1 cellular context compared by ENCODE assay signal in the genomic region with DNA sequence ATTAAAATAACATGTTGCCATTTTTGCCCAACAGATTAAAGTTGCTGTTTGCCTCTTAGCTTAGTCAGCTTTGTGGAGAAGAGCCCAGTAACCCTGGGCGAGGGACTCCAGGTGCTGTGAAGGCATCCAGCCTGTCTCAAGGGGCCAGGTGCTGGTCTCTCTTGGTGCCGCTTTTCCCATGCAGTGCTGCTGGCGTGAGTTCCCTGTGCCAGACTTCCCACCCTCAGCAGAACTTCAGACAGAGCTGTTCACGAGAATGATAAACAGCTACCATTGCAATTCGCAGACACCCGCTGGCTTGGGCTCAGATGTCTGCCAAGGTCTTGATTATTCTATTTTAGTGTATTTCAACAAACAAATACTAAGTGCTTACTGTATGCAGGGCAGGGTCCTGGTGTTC.
TF ChIP-seq lines count a peak whose summit lies in the region.

No MANE protein-coding gene starts in this region.

TF ChIP-seq in GM23338, 12 proteins besides CTCF, POLR2A, EP300 and RAD21:
- no peak for TF ChIP-seq ZNF114 (CRISPR knock-in tag; IDR thresholded peaks at IDR 0.05)
- no peak for TF ChIP-seq ZNF331 (CRISPR knock-in tag; IDR thresholded peaks at IDR 0.05; ENCODE audit: low read depth)
- no peak for TF ChIP-seq JUNB (IDR thresholded peaks at IDR 0.05; ENCODE audit: unreplicated experiment)
- TF ChIP-seq POLR2AphosphoS5 (IDR thresholded peaks at IDR 0.05; ENCODE audit: low read depth): no peak
- TF ChIP-seq EZH2 (IDR thresholded peaks at IDR 0.05; ENCODE audit: low read depth, unreplicated experiment): no peak
- TF ChIP-seq, protein P1, sequence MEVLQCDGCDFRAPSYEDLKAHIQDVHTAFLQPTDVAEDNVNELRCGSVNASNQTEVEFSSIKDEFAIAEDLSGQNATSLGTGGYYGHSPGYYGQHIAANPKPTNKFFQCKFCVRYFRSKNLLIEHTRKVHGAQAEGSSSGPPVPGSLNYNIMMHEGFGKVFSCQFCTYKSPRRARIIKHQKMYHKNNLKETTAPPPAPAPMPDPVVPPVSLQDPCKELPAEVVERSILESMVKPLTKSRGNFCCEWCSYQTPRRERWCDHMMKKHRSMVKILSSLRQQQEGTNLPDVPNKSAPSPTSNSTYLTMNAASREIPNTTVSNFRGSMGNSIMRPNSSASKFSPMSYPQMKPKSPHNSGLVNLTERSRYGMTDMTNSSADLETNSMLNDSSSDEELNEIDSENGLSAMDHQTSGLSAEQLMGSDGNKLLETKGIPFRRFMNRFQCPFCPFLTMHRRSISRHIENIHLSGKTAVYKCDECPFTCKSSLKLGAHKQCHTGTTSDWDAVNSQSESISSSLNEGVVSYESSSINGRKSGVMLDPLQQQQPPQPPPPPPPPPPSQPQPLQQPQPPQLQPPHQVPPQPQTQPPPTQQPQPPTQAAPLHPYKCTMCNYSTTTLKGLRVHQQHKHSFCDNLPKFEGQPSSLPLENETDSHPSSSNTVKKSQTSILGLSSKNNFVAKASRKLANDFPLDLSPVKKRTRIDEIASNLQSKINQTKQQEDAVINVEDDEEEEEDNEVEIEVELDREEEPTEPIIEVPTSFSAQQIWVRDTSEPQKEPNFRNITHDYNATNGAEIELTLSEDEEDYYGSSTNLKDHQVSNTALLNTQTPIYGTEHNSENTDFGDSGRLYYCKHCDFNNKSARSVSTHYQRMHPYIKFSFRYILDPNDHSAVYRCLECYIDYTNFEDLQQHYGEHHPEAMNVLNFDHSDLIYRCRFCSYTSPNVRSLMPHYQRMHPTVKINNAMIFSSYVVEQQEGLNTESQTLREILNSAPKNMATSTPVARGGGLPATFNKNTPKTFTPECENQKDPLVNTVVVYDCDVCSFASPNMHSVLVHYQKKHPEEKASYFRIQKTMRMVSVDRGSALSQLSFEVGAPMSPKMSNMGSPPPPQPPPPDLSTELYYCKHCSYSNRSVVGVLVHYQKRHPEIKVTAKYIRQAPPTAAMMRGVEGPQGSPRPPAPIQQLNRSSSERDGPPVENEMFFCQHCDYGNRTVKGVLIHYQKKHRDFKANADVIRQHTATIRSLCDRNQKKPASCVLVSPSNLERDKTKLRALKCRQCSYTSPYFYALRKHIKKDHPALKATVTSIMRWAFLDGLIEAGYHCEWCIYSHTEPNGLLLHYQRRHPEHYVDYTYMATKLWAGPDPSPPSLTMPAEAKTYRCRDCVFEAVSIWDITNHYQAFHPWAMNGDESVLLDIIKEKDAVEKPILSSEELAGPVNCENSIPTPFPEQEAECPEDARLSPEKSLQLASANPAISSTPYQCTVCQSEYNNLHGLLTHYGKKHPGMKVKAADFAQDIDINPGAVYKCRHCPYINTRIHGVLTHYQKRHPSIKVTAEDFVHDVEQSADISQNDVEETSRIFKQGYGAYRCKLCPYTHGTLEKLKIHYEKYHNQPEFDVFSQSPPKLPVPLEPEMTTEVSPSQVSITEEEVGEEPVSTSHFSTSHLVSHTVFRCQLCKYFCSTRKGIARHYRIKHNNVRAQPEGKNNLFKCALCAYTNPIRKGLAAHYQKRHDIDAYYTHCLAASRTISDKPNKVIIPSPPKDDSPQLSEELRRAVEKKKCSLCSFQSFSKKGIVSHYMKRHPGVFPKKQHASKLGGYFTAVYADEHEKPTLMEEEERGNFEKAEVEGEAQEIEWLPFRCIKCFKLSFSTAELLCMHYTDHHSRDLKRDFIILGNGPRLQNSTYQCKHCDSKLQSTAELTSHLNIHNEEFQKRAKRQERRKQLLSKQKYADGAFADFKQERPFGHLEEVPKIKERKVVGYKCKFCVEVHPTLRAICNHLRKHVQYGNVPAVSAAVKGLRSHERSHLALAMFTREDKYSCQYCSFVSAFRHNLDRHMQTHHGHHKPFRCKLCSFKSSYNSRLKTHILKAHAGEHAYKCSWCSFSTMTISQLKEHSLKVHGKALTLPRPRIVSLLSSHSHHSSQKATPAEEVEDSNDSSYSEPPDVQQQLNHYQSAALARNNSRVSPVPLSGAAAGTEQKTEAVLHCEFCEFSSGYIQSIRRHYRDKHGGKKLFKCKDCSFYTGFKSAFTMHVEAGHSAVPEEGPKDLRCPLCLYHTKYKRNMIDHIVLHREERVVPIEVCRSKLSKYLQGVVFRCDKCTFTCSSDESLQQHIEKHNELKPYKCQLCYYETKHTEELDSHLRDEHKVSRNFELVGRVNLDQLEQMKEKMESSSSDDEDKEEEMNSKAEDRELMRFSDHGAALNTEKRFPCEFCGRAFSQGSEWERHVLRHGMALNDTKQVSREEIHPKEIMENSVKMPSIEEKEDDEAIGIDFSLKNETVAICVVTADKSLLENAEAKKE (CRISPR knock-in tag; IDR thresholded peaks at IDR 0.05): no peak
- TF ChIP-seq CREB1 (CRISPR knock-in tag; IDR thresholded peaks at IDR 0.05; ENCODE audit: low read depth): no peak
- TF ChIP-seq EZH2phosphoT487 (IDR thresholded peaks at IDR 0.05; ENCODE audit: unreplicated experiment): no peak
- TF ChIP-seq, protein P2, sequence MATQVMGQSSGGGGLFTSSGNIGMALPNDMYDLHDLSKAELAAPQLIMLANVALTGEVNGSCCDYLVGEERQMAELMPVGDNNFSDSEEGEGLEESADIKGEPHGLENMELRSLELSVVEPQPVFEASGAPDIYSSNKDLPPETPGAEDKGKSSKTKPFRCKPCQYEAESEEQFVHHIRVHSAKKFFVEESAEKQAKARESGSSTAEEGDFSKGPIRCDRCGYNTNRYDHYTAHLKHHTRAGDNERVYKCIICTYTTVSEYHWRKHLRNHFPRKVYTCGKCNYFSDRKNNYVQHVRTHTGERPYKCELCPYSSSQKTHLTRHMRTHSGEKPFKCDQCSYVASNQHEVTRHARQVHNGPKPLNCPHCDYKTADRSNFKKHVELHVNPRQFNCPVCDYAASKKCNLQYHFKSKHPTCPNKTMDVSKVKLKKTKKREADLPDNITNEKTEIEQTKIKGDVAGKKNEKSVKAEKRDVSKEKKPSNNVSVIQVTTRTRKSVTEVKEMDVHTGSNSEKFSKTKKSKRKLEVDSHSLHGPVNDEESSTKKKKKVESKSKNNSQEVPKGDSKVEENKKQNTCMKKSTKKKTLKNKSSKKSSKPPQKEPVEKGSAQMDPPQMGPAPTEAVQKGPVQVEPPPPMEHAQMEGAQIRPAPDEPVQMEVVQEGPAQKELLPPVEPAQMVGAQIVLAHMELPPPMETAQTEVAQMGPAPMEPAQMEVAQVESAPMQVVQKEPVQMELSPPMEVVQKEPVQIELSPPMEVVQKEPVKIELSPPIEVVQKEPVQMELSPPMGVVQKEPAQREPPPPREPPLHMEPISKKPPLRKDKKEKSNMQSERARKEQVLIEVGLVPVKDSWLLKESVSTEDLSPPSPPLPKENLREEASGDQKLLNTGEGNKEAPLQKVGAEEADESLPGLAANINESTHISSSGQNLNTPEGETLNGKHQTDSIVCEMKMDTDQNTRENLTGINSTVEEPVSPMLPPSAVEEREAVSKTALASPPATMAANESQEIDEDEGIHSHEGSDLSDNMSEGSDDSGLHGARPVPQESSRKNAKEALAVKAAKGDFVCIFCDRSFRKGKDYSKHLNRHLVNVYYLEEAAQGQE (IDR thresholded peaks at IDR 0.05; ENCODE audit: unreplicated experiment): no peak
- no peak for TF ChIP-seq NANOG (IDR thresholded peaks at IDR 0.05; ENCODE audit: borderline replicate concordance)
- TF ChIP-seq STAT1 (IDR thresholded peaks at IDR 0.05; ENCODE audit: unreplicated experiment): no peak
